ENCODE assay signal across 7 cellular contexts in the genomic region with DNA sequence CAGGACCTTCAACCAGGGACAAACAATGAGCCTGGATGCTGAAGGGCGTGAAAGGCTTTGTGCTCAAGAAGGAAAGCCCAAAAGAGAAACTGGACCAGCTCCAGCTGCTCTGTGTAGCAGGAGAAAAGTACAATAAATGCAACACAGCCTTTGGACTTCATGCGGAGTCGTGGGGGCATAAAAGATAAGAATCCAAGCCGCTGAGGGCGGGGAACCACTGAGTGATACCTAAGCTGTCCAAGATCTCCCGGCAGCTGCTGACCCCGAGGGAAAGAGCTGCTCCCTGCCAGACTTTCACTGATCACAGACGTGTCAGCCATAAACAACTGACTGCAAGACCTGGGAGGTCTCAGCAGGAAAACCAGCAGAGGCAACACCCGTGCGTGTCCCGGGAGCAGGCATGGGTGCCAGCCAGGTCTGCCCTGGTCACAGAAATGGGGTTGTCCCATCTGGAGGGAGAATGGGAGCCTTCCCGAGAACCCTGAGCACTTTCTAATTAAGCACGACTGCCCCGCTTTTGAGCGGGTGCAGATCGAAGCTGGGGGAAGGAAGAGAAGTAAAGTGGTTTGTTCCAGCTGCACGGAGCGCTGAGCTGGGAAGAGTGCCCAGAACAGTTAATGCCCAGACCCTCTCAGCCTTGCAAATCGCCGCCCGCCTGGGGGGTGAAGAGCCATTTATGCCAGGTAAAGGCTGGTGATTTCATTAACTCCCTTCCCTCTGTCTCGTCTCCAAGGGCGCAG.
DNase-seq lines count a peak whose midpoint lies in the region; ATAC-seq and TF ChIP-seq lines count a peak whose summit lies in the region.

No MANE protein-coding gene starts in this region.

- TF ChIP-seq CTCF in RWPE2 (IDR thresholded peaks at IDR 0.05; ENCODE audit: poor library complexity, severe bottlenecking) = no peak
- TF ChIP-seq CTCF in left ventricle myocardium inferior (IDR thresholded peaks at IDR 0.05; ENCODE audit: borderline replicate concordance) = no peak
- no peak for TF ChIP-seq CTCF in testis (IDR thresholded peaks at IDR 0.05)

- no peaks in the 10 kb centered on the region for H3K9me3 ChIP-seq in RWPE2 (ENCODE audit: severe bottlenecking)
- H3K9me3 ChIP-seq in left ventricle myocardium inferior (replicated peaks) = no peaks in the 10 kb centered on the region
- no peaks in the 10 kb centered on the region for H3K9me3 ChIP-seq in testis

- H3K4me3 ChIP-seq in RWPE2 (ENCODE audit: severe bottlenecking) (no peak overlapping the region), left ventricle myocardium inferior (peak overlapping the region; percentile 52), testis (no peak overlapping the region)

- H3K4me1 ChIP-seq in RWPE2 (ENCODE audit: insufficient read depth, poor library complexity, severe bottlenecking) (no peaks in the 10 kb centered on the region), left ventricle myocardium inferior (peaks cover 28% of the 10 kb centered on the region), testis (peaks cover 9% of the 10 kb centered on the region)

- WGBS in testis, 2 donors = 20 to 41% methylated on average over 23 of the region's 23 CpGs

- DNase-seq in Kasumi-1 (lab: John Stamatoyannopoulos, UW) (peak; percentile 11 to 31), RWPE2 (ENCODE audit: low spot score) (no peak), left ventricle myocardium inferior (no peak), testis (peak; percentile 69), GOT3 (lab: John Stamatoyannopoulos, UW) (no peak)

- H3K27me3 ChIP-seq in RWPE2 (ENCODE audit: insufficient read depth, poor library complexity, severe bottlenecking) = no peaks in the 10 kb centered on the region
- H3K27me3 ChIP-seq in left ventricle myocardium inferior (ENCODE audit: low read depth) = peaks cover 9% of the 10 kb centered on the region
- no peaks in the 10 kb centered on the region for H3K27me3 ChIP-seq in testis

- H3K27ac ChIP-seq in RWPE2 (ENCODE audit: poor library complexity, severe bottlenecking) = no peak overlapping the region
- H3K27ac ChIP-seq in left ventricle myocardium inferior (replicated peaks) = no peak overlapping the region
- H3K27ac ChIP-seq in testis = no peak overlapping the region

- intact Hi-C loops in left ventricle myocardium inferior (cut with micrococcal nuclease) (no loop called here), testis (cut with DNase I; ENCODE audit: low total_unique reads) (no loop called here)

- ATAC-seq in RWPE2 (ENCODE audit: low read depth) (peak; percentile 47), HG03175 (IDR thresholded peaks at IDR 0.05; ENCODE audit: unreplicated experiment) (no peak), GM18511 (IDR thresholded peaks at IDR 0.05; ENCODE audit: unreplicated experiment) (no peak)

- no peak for TF ChIP-seq POLR2A in testis (IDR thresholded peaks at IDR 0.05)

- H3K36me3 ChIP-seq in RWPE2 (ENCODE audit: low read depth) = no peaks in the 10 kb centered on the region
- H3K36me3 ChIP-seq in left ventricle myocardium inferior = no peaks in the 10 kb centered on the region
- no peaks in the 10 kb centered on the region for H3K36me3 ChIP-seq in testis (ENCODE audit: low read depth, missing control alignments)

Comparison
In these comparisons a context has a peak if more than half of its experiments do, and no peak if none do; other contexts are left out.
1. DNase-seq: peak in Kasumi-1 (2 of 2) and testis (single experiment); none in RWPE2 (single experiment), left ventricle myocardium inferior (single experiment) and GOT3 (single experiment).